ENCODE assay signal across 21 cellular contexts in genomic region chr10:126166797-126167196, GRCh38.
"Had no signal": no experiment of that assay in that cellular context is flagged by ENCODE, and none has a peak within 500 bp of the region (broad histone marks: within the 10 kb centered on the region; RNA-seq: fewer than 3 reads in every experiment).

No MANE protein-coding gene starts in this region.

- H3K36me3 Mint-ChIP-seq: activated naive CD8-positive, alpha-beta T cell treated with anti-CD3 and anti-CD28 coated beads, Interleukin-2, amount 10 ng/mL, durations not matched to agents 7 days and 5 days; stimulated activated memory B cell treated with anti-CD40 and anti-IgM and Interleukin-4, amounts not matched to agents 10 μg/mL and 1 μg/mL and 100 μg/mL, for 72 hours had no signal

- H3K36me3 ChIP-seq: breast epithelium, colonic mucosa, left ventricle myocardium inferior, uterus had no signal

- ATAC-seq: effector memory CD8-positive, alpha-beta T cell; esophagus mucosa; naive thymus-derived CD4-positive, alpha-beta T cell; sciatic nerve; stimulated activated memory B cell treated with anti-CD40 and anti-IgM and Interleukin-4, amounts not matched to agents 10 μg/mL and 1 μg/mL and 100 μg/mL, for 72 hours had no signal

- DNase-seq: activated naive CD4-positive, alpha-beta T cell treated with anti-CD3 and anti-CD28 coated beads for 36 hours; activated naive CD8-positive, alpha-beta T cell treated with anti-CD3 and anti-CD28 coated beads, Interleukin-2, amount 10 ng/mL, durations not matched to agents 7 days and 5 days; activated T-cell treated with anti-CD3 and anti-CD28 coated beads, Interleukin-2, amount 50 U/mL, for 72 hours; amniotic stem cell; colonic mucosa; dorsolateral prefrontal cortex; effector memory CD8-positive, alpha-beta T cell; foreskin melanocyte; hippocampal formation; left ventricle myocardium inferior; naive thymus-derived CD4-positive, alpha-beta T cell; SK-N-SH; small intestine; testis; trophoblast cell; uterus had no signal

- H3K27me3 ChIP-seq: breast epithelium, colonic mucosa, dorsolateral prefrontal cortex, testis, uterus had no signal

- H3K4me1 Mint-ChIP-seq: activated naive CD8-positive, alpha-beta T cell treated with anti-CD3 and anti-CD28 coated beads, Interleukin-2, amount 10 ng/mL, durations not matched to agents 7 days and 5 days; naive thymus-derived CD4-positive, alpha-beta T cell; stimulated activated memory B cell treated with anti-CD40 and anti-IgM and Interleukin-4, amounts not matched to agents 10 μg/mL and 1 μg/mL and 100 μg/mL, for 72 hours had no signal

- FAIRE-seq: endothelial cell of umbilical vein, small intestine had no signal

- H3K9me3 Mint-ChIP-seq: stimulated activated memory B cell treated with anti-CD40 and anti-IgM and Interleukin-4, amounts not matched to agents 10 μg/mL and 1 μg/mL and 100 μg/mL, for 72 hours had no signal

- H3K4me3 ChIP-seq: breast epithelium, colonic mucosa, dorsolateral prefrontal cortex, left ventricle myocardium inferior, testis, uterus had no signal

- H3K4me3 Mint-ChIP-seq: activated naive CD4-positive, alpha-beta T cell treated with anti-CD3 and anti-CD28 coated beads for 36 hours; activated naive CD8-positive, alpha-beta T cell treated with anti-CD3 and anti-CD28 coated beads, Interleukin-2, amount 10 ng/mL, durations not matched to agents 7 days and 5 days; activated T-cell treated with anti-CD3 and anti-CD28 coated beads, Interleukin-2, amount 50 U/mL, for 72 hours; effector memory CD8-positive, alpha-beta T cell; naive thymus-derived CD4-positive, alpha-beta T cell; stimulated activated memory B cell treated with anti-CD40 and anti-IgM and Interleukin-4, amounts not matched to agents 10 μg/mL and 1 μg/mL and 100 μg/mL, for 72 hours had no signal

- H3K27ac Mint-ChIP-seq: activated naive CD4-positive, alpha-beta T cell treated with anti-CD3 and anti-CD28 coated beads for 36 hours; activated naive CD8-positive, alpha-beta T cell treated with anti-CD3 and anti-CD28 coated beads, Interleukin-2, amount 10 ng/mL, durations not matched to agents 7 days and 5 days; activated T-cell treated with anti-CD3 and anti-CD28 coated beads, Interleukin-2, amount 50 U/mL, for 72 hours; effector memory CD8-positive, alpha-beta T cell; naive thymus-derived CD4-positive, alpha-beta T cell; stimulated activated memory B cell treated with anti-CD40 and anti-IgM and Interleukin-4, amounts not matched to agents 10 μg/mL and 1 μg/mL and 100 μg/mL, for 72 hours had no signal

- H3K27me3 Mint-ChIP-seq: effector memory CD8-positive, alpha-beta T cell had no signal
